Comparison of ENCODE assay signal across 8 cellular contexts in the genomic region with DNA sequence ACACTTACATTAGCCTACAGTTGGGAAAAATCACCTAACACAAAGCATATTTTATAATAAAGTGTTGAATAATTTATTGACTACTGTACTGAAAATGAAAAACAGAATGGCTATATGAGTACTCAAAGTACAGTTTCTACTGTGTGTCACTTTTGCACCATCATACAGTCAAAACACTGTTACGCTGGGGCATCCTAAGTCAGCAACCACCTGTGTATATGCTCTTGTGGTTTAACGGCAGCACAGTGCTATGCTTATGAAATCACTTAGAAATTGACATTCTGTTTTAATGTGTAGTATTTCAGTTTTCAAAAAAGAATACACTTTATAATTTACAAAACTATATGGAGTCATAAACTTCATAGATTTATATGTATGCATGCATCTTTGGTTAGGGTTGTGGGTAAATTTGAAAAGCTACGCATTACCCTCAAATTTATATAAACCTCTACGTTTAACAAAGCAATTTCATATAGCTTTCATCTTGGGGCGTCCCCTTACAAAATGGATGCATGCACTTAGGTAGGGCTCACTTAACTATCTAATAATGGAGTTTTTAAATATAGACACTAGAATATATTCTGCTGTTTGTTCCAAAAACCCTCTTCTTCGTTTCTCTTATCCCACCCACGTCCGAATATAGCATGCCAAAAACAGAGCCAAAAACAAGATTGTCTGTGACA. TPM values are rescaled to one million over a fixed set of nuclear protein-coding genes. Genes with fewer than 3 reads are reported as not detected.
A peak's percentile ranks its signal among the peaks of the same experiment; 100 is the strongest.
DNase-seq lines count a peak whose midpoint lies in the region; TF ChIP-seq lines count a peak whose summit lies in the region.

No MANE protein-coding gene starts in this region.

- intact Hi-C loops in posterior cingulate gyrus (cut with DNase I), result no loop called here

- DNase-seq in activated CD4-positive, alpha-beta T cell treated with anti-CD3 and anti-CD28 coated beads for 48 hours, result peak; percentile 26
- no peak for DNase-seq in activated CD4-positive, alpha-beta T cell treated with anti-CD3 and anti-CD28 coated beads for 1 hour
- peak; percentile 70 for DNase-seq in SIG-M5 treated with dmso at 0.1 percent for 504 hours (lab: John Stamatoyannopoulos, UW; ENCODE audit: unreplicated experiment)
- no peak for DNase-seq in glutamatergic neuron
- DNase-seq in NCI-H524 (lab: John Stamatoyannopoulos, UW), result no peak
- DNase-seq in posterior cingulate gyrus, result no peak
- DNase-seq in NCI-H82 (lab: John Stamatoyannopoulos, UW), result no peak

- H3K9me3 ChIP-seq in subcutaneous abdominal adipose tissue (ENCODE audit: control insufficient read depth in 5 of 5, low read length in 5 of 5), result no peaks in the 10 kb centered on the region

- no peaks in the 10 kb centered on the region for H3K27me3 ChIP-seq in subcutaneous abdominal adipose tissue (ENCODE audit: control insufficient read depth in 5 of 5, insufficient read depth in 4 of 5, low read length in 5 of 5)

- no peak for TF ChIP-seq CTCF in glutamatergic neuron (IDR thresholded peaks at IDR 0.05; ENCODE audit: partially characterized antibody, unreplicated experiment)

- H3K4me1 ChIP-seq in subcutaneous abdominal adipose tissue (ENCODE audit: control insufficient read depth in 5 of 5, insufficient read depth in 5 of 5, low read length in 5 of 5), result peaks cover 0 to 25% (median 22%) of the 10 kb centered on the region in 5 donors

- H3K36me3 ChIP-seq in subcutaneous abdominal adipose tissue (ENCODE audit: control insufficient read depth in 5 of 5, insufficient read depth in 5 of 5, low read length in 5 of 5), result no peaks in the 10 kb centered on the region

- H3K27ac ChIP-seq in subcutaneous abdominal adipose tissue (ENCODE audit: low read depth, low read length), result peak overlapping the region; percentile 19

- H3K27me3 Mint-ChIP-seq in glutamatergic neuron (ENCODE audit: unreplicated experiment), result no peaks in the 10 kb centered on the region

- peak overlapping the region; percentile 70 to 84 (median 73) for H3K4me3 ChIP-seq in subcutaneous abdominal adipose tissue (ENCODE audit: low read depth in 1 of 5, low read length in 5 of 5)

- H3K4me3 Mint-ChIP-seq in glutamatergic neuron (ENCODE audit: unreplicated experiment), result peak overlapping the region; percentile 95

- no peaks in the 10 kb centered on the region for H3K36me3 Mint-ChIP-seq in glutamatergic neuron (ENCODE audit: unreplicated experiment)

- H3K27ac Mint-ChIP-seq in glutamatergic neuron (ENCODE audit: unreplicated experiment), result no peak overlapping the region

- H3K9ac ChIP-seq in subcutaneous abdominal adipose tissue (ENCODE audit: low read length in 5 of 5), result peak overlapping the region in 3 of 5 donors; percentile 40 to 59 (median 49)

- H3K4me1 Mint-ChIP-seq in glutamatergic neuron (ENCODE audit: low read depth, unreplicated experiment), result no peaks in the 10 kb centered on the region

- H3K9me3 Mint-ChIP-seq in glutamatergic neuron (ENCODE audit: unreplicated experiment), result no peaks in the 10 kb centered on the region

RNA-seq across cellular contexts. Expression of a gene that starts 0.7 kb away (rescaled TPM):
- total RNA-seq in glutamatergic neuron (ENCODE audit: unreplicated experiment), result 1.4 TPM

Comparison
In these comparisons a context has a peak if more than half of its experiments do, and no peak if none do; other contexts are left out.
1. DNase-seq: peak in activated CD4-positive, alpha-beta T cell treated with anti-CD3 and anti-CD28 coated beads for 48 hours (single experiment) and SIG-M5 treated with dmso at 0.1 percent for 504 hours (single experiment); none in activated CD4-positive, alpha-beta T cell treated with anti-CD3 and anti-CD28 coated beads for 1 hour (single experiment), glutamatergic neuron (single experiment), NCI-H524 (0 of 2), posterior cingulate gyrus (0 of 10) and NCI-H82 (single experiment).